In genomic region chr1:75992312-75992711, GRCh38 we compare ENCODE assay signal across 11 cellular contexts.
DNase-seq lines count a peak whose midpoint lies in the region; ATAC-seq and TF ChIP-seq lines count a peak whose summit lies in the region.
"Had no signal": no experiment of that assay in that cellular context is flagged by ENCODE, and none has a peak within 500 bp of the region (broad histone marks: within the 10 kb centered on the region; RNA-seq: fewer than 3 reads in every experiment).

No MANE protein-coding gene starts in this region.

- intact Hi-C loops in right lobe of liver (cut with DNase I) = no loop called here

- no peaks in the 10 kb centered on the region for H3K9me3 ChIP-seq in mesenchymal stem cell (ENCODE audit: control insufficient read depth, low read length)
- H3K9me3 ChIP-seq in neuronal stem cell (replicated peaks in 1 of 2; ENCODE audit: control insufficient read depth in 2 of 2, insufficient read depth in 1 of 2, low read depth in 1 of 2, low read length in 2 of 2) = no peaks in the 10 kb centered on the region
- no peaks in the 10 kb centered on the region for H3K9me3 ChIP-seq in right lobe of liver
- H3K9me3 ChIP-seq: BLaER1, HAP-1, SJSA1 had no signal

- no peak overlapping the region for H2BK15ac ChIP-seq in mesenchymal stem cell (ENCODE audit: low read depth, poor library complexity, severe bottlenecking)
- H2BK15ac ChIP-seq in neuronal stem cell (ENCODE audit: low read length) = no peak overlapping the region

- DNase-seq in astrocyte of the cerebellum (ENCODE audit: low read depth) (peak; percentile 23), mesenchymal stem cell (peak; percentile 12), neuronal stem cell (ENCODE audit: low spot score) (no peak), right lobe of liver (no peak)

- H2BK120ac ChIP-seq in mesenchymal stem cell (ENCODE audit: low read depth, low read length) (no peak overlapping the region), neuronal stem cell (ENCODE audit: low read depth, low read length) (no peak overlapping the region)

- WGBS in mesenchymal stem cell = 71% methylated on average over 3 of the region's 3 CpGs
- WGBS in neuronal stem cell (ENCODE audit: extremely low coverage in 2 of 2, insufficient read length in 2 of 2, insufficient replicate concordance in 1 of 2), 2 donors = no CpG with 5 or more reads among the region's 3 CpGs
- WGBS in right lobe of liver (ENCODE audit: insufficient coverage, low coverage, low lambda C conversion rate, missing lambda C conversion rate) = 70% methylated on average over 3 of the region's 3 CpGs

- H3K14ac ChIP-seq in mesenchymal stem cell (ENCODE audit: low read length in 2 of 2) (no peak overlapping the region), neuronal stem cell (ENCODE audit: low read length) (no peak overlapping the region)

- H3K4me2 ChIP-seq in mesenchymal stem cell (ENCODE audit: low read length, poor library complexity, severe bottlenecking) (no peak overlapping the region), neuronal stem cell (ENCODE audit: insufficient read depth, low read length, poor library complexity, severe bottlenecking) (no peak overlapping the region)
- H3K4me2 ChIP-seq: BLaER1 had no signal

- H3K23ac ChIP-seq in mesenchymal stem cell (ENCODE audit: low read length in 2 of 2) = no peak overlapping the region
- no peak overlapping the region for H3K23ac ChIP-seq in neuronal stem cell (ENCODE audit: low read depth, low read length, poor library complexity)

- H3K18ac ChIP-seq in mesenchymal stem cell (ENCODE audit: low read depth in 1 of 2, low read length in 2 of 2) (no peak overlapping the region), neuronal stem cell (ENCODE audit: low read length) (no peak overlapping the region)

- peak; percentile 69 for ATAC-seq in GM18868 (IDR thresholded peaks at IDR 0.05; ENCODE audit: unreplicated experiment)
- ATAC-seq in HG02610 (IDR thresholded peaks at IDR 0.05; ENCODE audit: unreplicated experiment) = peak; percentile 37
- ATAC-seq in HG03108 (IDR thresholded peaks at IDR 0.05; ENCODE audit: unreplicated experiment) = no peak
- ATAC-seq in right lobe of liver = no peak

- in situ Hi-C loops in astrocyte of the cerebellum (cut with HindIII; ENCODE audit: low sequenced_read_pairs) = no loop called here

- H3K4me3 ChIP-seq in astrocyte of the cerebellum (ENCODE audit: low read depth, low read length) (no peak overlapping the region), mesenchymal stem cell (ENCODE audit: insufficient read depth in 1 of 2, low read depth in 1 of 2, low read length in 2 of 2) (no peak overlapping the region), neuronal stem cell (ENCODE audit: low read length in 2 of 2) (no peak overlapping the region), right lobe of liver (no peak overlapping the region)
- H3K4me3 ChIP-seq: BLaER1, HAP-1, SJSA1 had no signal

- H3K27ac ChIP-seq in mesenchymal stem cell (ENCODE audit: low read length, poor library complexity, severe bottlenecking) = no peak overlapping the region
- H3K27ac ChIP-seq in neuronal stem cell (replicated peaks; ENCODE audit: low read length) = no peak overlapping the region
- no peak overlapping the region for H3K27ac ChIP-seq in right lobe of liver
- H3K27ac ChIP-seq: BLaER1, RWPE1, SJSA1 had no signal

- H4K8ac ChIP-seq in mesenchymal stem cell (ENCODE audit: low read length) = no peak overlapping the region
- no peak overlapping the region for H4K8ac ChIP-seq in neuronal stem cell (ENCODE audit: low read depth, low read length)

- H3K4me1 ChIP-seq in mesenchymal stem cell (ENCODE audit: control insufficient read depth, insufficient read depth, low read depth, low read length) (no peaks in the 10 kb centered on the region), neuronal stem cell (ENCODE audit: control insufficient read depth in 2 of 2, insufficient read depth in 1 of 2, low read depth in 1 of 2, low read length in 2 of 2) (no peaks in the 10 kb centered on the region), right lobe of liver (no peaks in the 10 kb centered on the region)
- H3K4me1 ChIP-seq: BLaER1, HAP-1, SJSA1 had no signal

- no peak for TF ChIP-seq POLR2A in right lobe of liver (IDR thresholded peaks at IDR 0.05)

- H2AFZ ChIP-seq in mesenchymal stem cell (ENCODE audit: low read depth, low read length) (no peak overlapping the region), neuronal stem cell (ENCODE audit: low read length) (no peak overlapping the region)

- H4K91ac ChIP-seq in mesenchymal stem cell (ENCODE audit: low read length) (no peak overlapping the region), neuronal stem cell (ENCODE audit: low read depth, low read length, poor library complexity) (no peak overlapping the region)

- H3K27me3 ChIP-seq in mesenchymal stem cell (ENCODE audit: control insufficient read depth in 1 of 2, insufficient read depth in 1 of 2, low read length in 2 of 2) (peaks cover 5 to 16% of the 10 kb centered on the region in 2 experiments), neuronal stem cell (ENCODE audit: control insufficient read depth in 3 of 3, insufficient read depth in 3 of 3, low read depth in 1 of 3, low read length in 3 of 3) (no peaks in the 10 kb centered on the region), right lobe of liver (no peaks in the 10 kb centered on the region)
- H3K27me3 ChIP-seq: BLaER1 had no signal

- H3K36me3 ChIP-seq in mesenchymal stem cell (ENCODE audit: control insufficient read depth in 1 of 2, insufficient read depth in 2 of 2, low read depth in 1 of 2, low read length in 2 of 2) (no peaks in the 10 kb centered on the region), neuronal stem cell (replicated peaks in 1 of 2; ENCODE audit: control insufficient read depth in 2 of 2, insufficient read depth in 2 of 2, low read length in 2 of 2) (no peaks in the 10 kb centered on the region), right lobe of liver (no peaks in the 10 kb centered on the region)
- H3K36me3 ChIP-seq: BLaER1, HAP-1, SJSA1 had no signal

- no peak overlapping the region for H3K4ac ChIP-seq in mesenchymal stem cell (ENCODE audit: low read depth in 1 of 2, low read length in 2 of 2)
- no peak overlapping the region for H3K4ac ChIP-seq in neuronal stem cell (ENCODE audit: low read length)

- H2BK12ac ChIP-seq in mesenchymal stem cell (ENCODE audit: low read length in 2 of 2) (no peak overlapping the region), neuronal stem cell (ENCODE audit: low read length) (no peak overlapping the region)

- H2BK5ac ChIP-seq in mesenchymal stem cell (ENCODE audit: low read depth, low read length, poor library complexity, severe bottlenecking) = no peak overlapping the region
- H2BK5ac ChIP-seq in neuronal stem cell (ENCODE audit: low read length) = no peak overlapping the region

- no peaks in the 10 kb centered on the region for H3K79me1 ChIP-seq in mesenchymal stem cell (replicated peaks; ENCODE audit: low read length, poor library complexity, severe bottlenecking)
- H3K79me1 ChIP-seq in neuronal stem cell (ENCODE audit: low read depth, low read length) = no peaks in the 10 kb centered on the region

- TF ChIP-seq CTCF in astrocyte of the cerebellum (IDR thresholded peaks at IDR 0.05; ENCODE audit: low read depth, low read length, missing control alignments) = no peak
- no peak for TF ChIP-seq CTCF in right lobe of liver (IDR thresholded peaks at IDR 0.05)

- H2AK5ac ChIP-seq in mesenchymal stem cell (ENCODE audit: low read length, severe bottlenecking) (no peak overlapping the region), neuronal stem cell (ENCODE audit: low read depth, low read length) (no peak overlapping the region)

- H3K9ac ChIP-seq in mesenchymal stem cell (ENCODE audit: low read length) = no peak overlapping the region
- no peak overlapping the region for H3K9ac ChIP-seq in neuronal stem cell (ENCODE audit: low read depth, low read length, poor library complexity)
- H3K9ac ChIP-seq: BLaER1 had no signal

Comparison
In these comparisons a context has a peak if more than half of its experiments do, and no peak if none do; other contexts are left out.
1. ATAC-seq: peak in GM18868 (single experiment) and HG02610 (single experiment); none in HG03108 (single experiment) and right lobe of liver (0 of 4).
2. DNase-seq: peak in astrocyte of the cerebellum (single experiment) and mesenchymal stem cell (single experiment); none in neuronal stem cell (single experiment) and right lobe of liver (0 of 3).